Comparison of ENCODE assay signal across 23 cellular contexts in genomic region chr4:87317527-87317926, GRCh38. TPM values are rescaled to one million over a fixed set of nuclear protein-coding genes. Genes with fewer than 3 reads are reported as not detected.
DNase-seq lines count a peak whose midpoint lies in the region; ATAC-seq, FAIRE-seq and TF ChIP-seq lines count a peak whose summit lies in the region.
"Had no signal": no experiment of that assay in that cellular context is flagged by ENCODE, and none has a peak within 500 bp of the region (broad histone marks: within the 10 kb centered on the region; RNA-seq: fewer than 3 reads in every experiment).

No MANE protein-coding gene starts in this region.

- ATAC-seq in A549 (no peak), HepG2 (peak; percentile 67), HG02571 (IDR thresholded peaks at IDR 0.05; ENCODE audit: unreplicated experiment) (no peak)
- ATAC-seq: GM23338, heart right ventricle, Right ventricle myocardium inferior had no signal

- 8% methylated on average over 1 of the region's 1 CpG for WGBS in A549 (ENCODE audit: missing lambda C conversion rate)
- WGBS in HepG2 (ENCODE audit: low lambda C conversion rate), result 12% methylated on average over 1 of the region's 1 CpG

- H3K36me3 ChIP-seq in HepG2 (replicated peaks in 1 of 2; ENCODE audit: control insufficient read depth in 1 of 2, insufficient read depth in 2 of 2, low read length in 2 of 2), result no peaks in the 10 kb centered on the region
- H3K36me3 ChIP-seq: heart right ventricle, suprapubic skin had no signal

- POLR2A ChIA-PET in A549 (lab: Yijun Ruan, JAX) (no interaction called here), HepG2 (lab: Yijun Ruan, JAX) (no interaction called here)

- FAIRE-seq in A549 (lab: Jason Lieb, UNC), result no peak
- no peak for FAIRE-seq in HepG2 (lab: Jason Lieb, UNC)
- FAIRE-seq: astrocyte, D721Med had no signal

- TF ChIP-seq RAD21 in A549 (conservative IDR thresholded peaks at IDR 0.05 in 1 of 2, IDR thresholded peaks at IDR 0.05 in 1 of 2) (no peak), HepG2 (CRISPR knock-in tag; IDR thresholded peaks at IDR 0.05) (no peak)

- H3K27ac ChIP-seq in A549, result no peak overlapping the region
- no peak overlapping the region for H3K27ac ChIP-seq in HepG2 (ENCODE audit: extremely low read length, insufficient read depth, low read length)
- H3K27ac ChIP-seq in dorsolateral prefrontal cortex, result no peak overlapping the region
- H3K27ac ChIP-seq: heart right ventricle, suprapubic skin had no signal

- no peak for TF ChIP-seq CTCF in A549 (IDR thresholded peaks at IDR 0.05)
- TF ChIP-seq CTCF in cardiac fibroblast (IDR thresholded peaks at IDR 0.05; ENCODE audit: low read depth, low read length), result no peak
- no peak for TF ChIP-seq CTCF in HepG2 (CRISPR knock-in tag; IDR thresholded peaks at IDR 0.05)
- no peak for TF ChIP-seq CTCF in dorsolateral prefrontal cortex (IDR thresholded peaks at IDR 0.05 in 54 of 56, conservative IDR thresholded peaks at IDR 0.05 in 2 of 56; ENCODE audit: low read depth in 1 of 56, partially characterized antibody in 56 of 56)

- no peak overlapping the region for H3K4me3 ChIP-seq in A549
- no peak overlapping the region for H3K4me3 ChIP-seq in cardiac fibroblast (replicated peaks in 1 of 2; ENCODE audit: low read depth in 2 of 2, low read length in 2 of 2)
- H3K4me3 ChIP-seq in HepG2 (replicated peaks in 1 of 3; ENCODE audit: insufficient read depth in 1 of 3, low read depth in 2 of 3, low read length in 3 of 3), result no peak overlapping the region
- no peak overlapping the region for H3K4me3 ChIP-seq in dorsolateral prefrontal cortex
- H3K4me3 ChIP-seq: GM23338, suprapubic skin had no signal

- intact Hi-C loops in HepG2 (cut with micrococcal nuclease; ENCODE audit: unreplicated experiment), result no loop called here
- intact Hi-C loops in dorsolateral prefrontal cortex (cut with DNase I), result no loop called here

- CTCF ChIA-PET in A549 (lab: Yijun Ruan, JAX), result no interaction called here
- CTCF ChIA-PET in HepG2 (lab: Yijun Ruan, JAX; ENCODE audit: low intra/inter-chr PET ratio, low total read pairs), result no interaction called here

- TF ChIP-seq POLR2A in A549 (IDR thresholded peaks at IDR 0.05; ENCODE audit: low read length), result no peak
- no peak for TF ChIP-seq POLR2A in HepG2 (IDR thresholded peaks at IDR 0.05; ENCODE audit: insufficient read depth in 1 of 2, low read depth in 2 of 2, low read length in 2 of 2)

- DNase-seq in A549 (ENCODE audit: low read depth in 1 of 2, low spot score in 1 of 2), result peak in 1 of 2 experiments; percentile 45
- DNase-seq in HT-29 (ENCODE audit: low spot score), result peak; percentile 22
- DNase-seq in cardiac fibroblast (ENCODE audit: low read depth in 2 of 2), result peak; percentile 28 to 29
- peak; percentile 63 for DNase-seq in HepG2 (ENCODE audit: low spot score)
- DNase-seq in GDM1 (lab: John Stamatoyannopoulos, UW), result no peak
- DNase-seq in DMS153 treated with DMSO at 0.1 percent for 48 hours (lab: John Stamatoyannopoulos, UW; ENCODE audit: unreplicated experiment), result no peak
- no peak for DNase-seq in dorsolateral prefrontal cortex
- DNase-seq: activated CD4-positive, CD25-positive, alpha-beta regulatory T cell treated with anti-CD3 and anti-CD28 coated beads, Interleukin-2, amount 50 U/mL, for 72 hours; activated CD8-positive, alpha-beta memory T cell treated with anti-CD3 and anti-CD28 coated beads for 24 hours; C1 segment of cervical spinal cord; heart right ventricle; Karpas-422; NCI-H1417 treated with DMSO at 0.1 percent for 48 hours; NCI-H524 treated with DMSO at 0.1 percent for 48 hours; retina had no signal

- H4K20me1 ChIP-seq in HepG2 (ENCODE audit: insufficient read depth, low read length), result no peaks in the 10 kb centered on the region

- H3K4me1 ChIP-seq in A549 (peaks cover 16% of the 10 kb centered on the region), HepG2 (ENCODE audit: insufficient read depth, low read length) (no peaks in the 10 kb centered on the region)
- H3K4me1 ChIP-seq: suprapubic skin had no signal

- no peak for TF ChIP-seq EP300 in A549 (IDR thresholded peaks at IDR 0.05)
- TF ChIP-seq EP300 in HepG2 (IDR thresholded peaks at IDR 0.05; ENCODE audit: low read depth in 2 of 2, low read length in 2 of 2), result peak in 1 of 2 experiments; percentile 66; a peak in 2 of 4 replicates
- TF ChIP-seq EP300 in HepG2 (CRISPR knock-in tag; IDR thresholded peaks at IDR 0.05; ENCODE audit: borderline replicate concordance), result no peak

- H3K9ac ChIP-seq in HepG2 (ENCODE audit: insufficient read depth, low read depth, low read length), result no peak overlapping the region

- H3K27me3 ChIP-seq in HepG2 (ENCODE audit: control insufficient read depth in 1 of 2, insufficient read depth in 2 of 2, low read length in 2 of 2) (no peaks in the 10 kb centered on the region; a peak in 1 of 5 replicates), dorsolateral prefrontal cortex (no peaks in the 10 kb centered on the region)
- H3K27me3 ChIP-seq: heart right ventricle, suprapubic skin had no signal

- H3K4me2 ChIP-seq in A549 (0 out of 3 replicates have a peak overlapping the region, but pooled peaks have one; percentile 9), HepG2 (ENCODE audit: low read depth, low read length) (no peak overlapping the region)
- H3K4me2 ChIP-seq: GM23338 had no signal

- no peak overlapping the region for H2AFZ ChIP-seq in HepG2 (ENCODE audit: low read length)

- H3K9me3 ChIP-seq in A549 (no peaks in the 10 kb centered on the region), HepG2 (ENCODE audit: low read length) (no peaks in the 10 kb centered on the region)
- H3K9me3 ChIP-seq: heart right ventricle, suprapubic skin had no signal

- H3K79me2 ChIP-seq in HepG2 (ENCODE audit: insufficient read depth, low read length), result no peaks in the 10 kb centered on the region

- BruUV-seq in HepG2 (replicated peaks; lab: Mats Ljungman, UMichigan), result no TSS peak

- in situ Hi-C loops in HepG2 (cut with HindIII; ENCODE audit: extremely low pct_ligation_motif_present, low pct_unique_long_range_greater_than_20kb), result no loop called here

TF ChIP-seq in A549, 52 proteins besides CTCF, POLR2A, EP300 and RAD21:
- TF ChIP-seq EHF (CRISPR knock-in tag; IDR thresholded peaks at IDR 0.05) (no peak), RNF2 (IDR thresholded peaks at IDR 0.05; ENCODE audit: borderline replicate concordance, low read depth) (no peak), GATA3 (IDR thresholded peaks at IDR 0.05; ENCODE audit: borderline replicate concordance) (no peak), CEBPB (IDR thresholded peaks at IDR 0.05) (peak; percentile 47 to 49; a peak in 3 of 4 replicates), SREBF2 (IDR thresholded peaks at IDR 0.05) (no peak)

TF ChIP-seq in HepG2, 621 proteins besides CTCF, POLR2A, EP300 and RAD21 (continues in another document):
- TF ChIP-seq THAP7 (CRISPR knock-in tag; IDR thresholded peaks at IDR 0.05) (no peak), FOXA1 (IDR thresholded peaks at IDR 0.05) (no peak), FOXA1 (CRISPR knock-in tag; IDR thresholded peaks at IDR 0.05) (no peak), ZNF772 (CRISPR knock-in tag; IDR thresholded peaks at IDR 0.05) (no peak), IKZF1 (IDR thresholded peaks at IDR 0.05) (no peak)

RNA-seq across cellular contexts. Expression of gene HSD17B13, which starts 5.2 kb away (rescaled TPM):
- polyA plus RNA-seq in A549 (2011; rRNA removed) (0.29 and 0.30 TPM in 2 replicates), A549 (2017; fragmentation: RNase III; extraction: RNeasy Plus Mini Kit Qiagen cat#74134 plus additional on column Dnase treatment) (0.05 to 0.08 TPM in 2 of 3 replicates, not detected in the other), HepG2 (2011; rRNA removed) (0.15 and 0.27 TPM in 2 replicates)
- 0.01 and 0.03 TPM in 2 replicates for polyA plus RNA-seq in A549 (2012; cell fraction: cytosol; rRNA removed)
- polyA plus RNA-seq in A549 (2012; cell fraction: nucleus; rRNA removed), result 0.08 and 0.17 TPM in 2 replicates
- not detected in 2 replicates for polyA minus RNA-seq in A549 (2011; rRNA and poly(A)+ RNA removed)
- total RNA-seq in HT-29 (2014; rRNA removed; shearing (Covaris generic)), result not detected in 2 replicates
- total RNA-seq in HepG2 (2016; rRNA removed; fragmentation: Illumina TruSeq; extraction: Trizol) (0.04 TPM in 1 of 2 replicates, not detected in the other), dorsolateral prefrontal cortex (1 to 10 TPM in 69 of 120 experiments, under 1 TPM in 51; 0.28 to 3.3 (median 1.1) TPM)
- total RNA-seq in HepG2 (2016; cell fraction: cytosol; rRNA removed; fragmentation: Illumina TruSeq; extraction: Trizol; ENCODE audit: low read depth), result not detected in 2 replicates
- total RNA-seq in HepG2 (2016; cell fraction: insoluble cytoplasmic fraction; rRNA removed; fragmentation: Illumina TruSeq; extraction: Trizol), result 0.07 and 0.11 TPM in 2 replicates
- not detected in 2 replicates for total RNA-seq in HepG2 (2016; cell fraction: membrane; rRNA removed; fragmentation: Illumina TruSeq; extraction: Trizol)
- total RNA-seq in HepG2 (2016; cell fraction: nucleus; rRNA removed; fragmentation: Illumina TruSeq; extraction: Trizol), result 0.16 and 0.34 TPM in 2 replicates
- 0.13 TPM in 2 replicates for polyA plus RNA-seq in HepG2 (2011; cell fraction: cytosol; rRNA removed)
- polyA plus RNA-seq in HepG2 (2011; cell fraction: nucleus; rRNA removed), result 0.32 and 0.40 TPM in 2 replicates
- polyA plus RNA-seq in HepG2 (2012), result 0.59 and 1.4 TPM in 2 replicates
- polyA plus RNA-seq in HepG2 (2016; cell fraction: cytosol; fragmentation: Illumina TruSeq; extraction: Trizol; ENCODE audit: low read depth), result 0.06 TPM in 1 of 2 replicates, not detected in the other
- polyA plus RNA-seq in HepG2 (2016; cell fraction: insoluble cytoplasmic fraction; fragmentation: Illumina TruSeq; extraction: Trizol; ENCODE audit: low read depth), result not detected in 2 replicates
- polyA plus RNA-seq in HepG2 (2016; cell fraction: membrane; fragmentation: Illumina TruSeq; extraction: Trizol; ENCODE audit: low read depth), result not detected in 2 replicates
- 0.53 and 0.68 TPM in 2 replicates for polyA plus RNA-seq in HepG2 (2016; cell fraction: nucleus; fragmentation: Illumina TruSeq; extraction: Trizol; ENCODE audit: insufficient read depth, low read depth)
- 0.07 TPM in 1 of 2 replicates, not detected in the other for polyA minus RNA-seq in HepG2 (2011; rRNA and poly(A)+ RNA removed; ENCODE audit: low replicate concordance)
- not detected in 2 replicates for polyA minus RNA-seq in HepG2 (2011; cell fraction: cytosol; rRNA and poly(A)+ RNA removed)
- 0.37 and 0.52 TPM in 2 replicates for polyA minus RNA-seq in HepG2 (2011; cell fraction: nucleus; rRNA and poly(A)+ RNA removed)
- total RNA-seq: A673, G401, GM23338 had no signal

Comparison
In these comparisons a context has a peak if more than half of its experiments do, and no peak if none do; other contexts are left out.
1. DNase-seq: peak in HT-29 (single experiment), cardiac fibroblast (2 of 2) and HepG2 (single experiment); none in GDM1 (single experiment), DMS153 treated with DMSO at 0.1 percent for 48 hours (single experiment) and dorsolateral prefrontal cortex (0 of 10).
2. Of the 38 proteins assayed by ChIP-seq in both HepG2 and A549: peak only in HepG2: FOSL2 and KDM1A; only in A549: none; in both: CEBPB; in neither: 34; mixed calls (peak in some experiments, not most) for 1.